29 cellular contexts compared by ENCODE assay signal in genomic region chr2:7701807-7702206, GRCh38.
"Had no signal": no experiment of that assay in that cellular context is flagged by ENCODE, and none has a peak within 500 bp of the region (broad histone marks: within the 10 kb centered on the region; RNA-seq: fewer than 3 reads in every experiment).

No MANE protein-coding gene starts in this region.

- H3K27ac Mint-ChIP-seq: activated CD4-positive, alpha-beta memory T cell treated with anti-CD3 and anti-CD28 coated beads, Interleukin-2, amount 10 ng/mL, durations not matched to agents 7 days and 5 days; activated CD4-positive, alpha-beta T cell treated with anti-CD3 and anti-CD28 coated beads, Interleukin-2, amount 10 ng/mL, durations not matched to agents 7 days and 5 days; activated naive CD4-positive, alpha-beta T cell treated with anti-CD3 and anti-CD28 coated beads, Interleukin-2, amount 50 U/mL, for 24 hours; activated naive CD8-positive, alpha-beta T cell treated with anti-CD3 and anti-CD28 coated beads, Interleukin-2, amount 50 U/mL, for 24 hours; activated T-helper 2 cell treated with anti-CD3 and anti-CD28 coated beads, Interferon-gamma antibody, Interleukin-2, Interleukin-4, amounts not matched to agents 10 μg/mL and 5 μg/mL and 100 μg/mL, durations not matched to agents 14 hours and 24 hours and 36 hours; naive B cell; nephron progenitor cell; T-helper 1 cell treated with Interleukin-12 subunit alpha and Interleukin-12 subunit beta and Interleukin-4 antibody, amounts not matched to agents 30 μg/mL and 1 μg/mL, for 36 hours had no signal

- H3K27me3 Mint-ChIP-seq: activated CD4-positive, alpha-beta T cell treated with anti-CD3 and anti-CD28 coated beads, Interleukin-2, amount 10 ng/mL, durations not matched to agents 7 days and 5 days; activated naive CD4-positive, alpha-beta T cell treated with anti-CD3 and anti-CD28 coated beads, Interleukin-2, amount 50 U/mL, for 24 hours; activated naive CD8-positive, alpha-beta T cell treated with anti-CD3 and anti-CD28 coated beads, Interleukin-2, amount 50 U/mL, for 24 hours; naive B cell had no signal

- ATAC-seq: activated naive CD8-positive, alpha-beta T cell treated with anti-CD3 and anti-CD28 coated beads, Interleukin-2, amount 50 U/mL, for 24 hours; activated T-cell treated with anti-CD3 and anti-CD28 coated beads, Interleukin-2, amount 50 U/mL, for 4 hours; esophagus mucosa; heart right ventricle; left lung; lower lobe of right lung; right lobe of liver; stimulated activated naive CD8-positive, alpha-beta T cell treated with anti-CD3 and anti-CD28 coated beads, Interleukin-15, Interleukin-2, amounts not matched to agents 100 U/mL and 50 U/mL, for 24 hours had no signal

- H3K4me3 ChIP-seq: heart right ventricle, left lung, lower lobe of right lung, right lobe of liver, skin epidermis, testis, upper lobe of left lung, vagina had no signal

- H3K4me1 ChIP-seq: left lung, lower lobe of right lung, right lobe of liver, testis, upper lobe of left lung, vagina had no signal

- H3K27ac ChIP-seq: heart right ventricle, left lung, lower lobe of right lung, neutrophil, right lobe of liver, skin epidermis, testis, upper lobe of left lung, vagina, WERI-Rb-1 had no signal

- H3K27me3 ChIP-seq: heart right ventricle, left lung, neutrophil, right lobe of liver, testis, upper lobe of left lung, vagina had no signal

- H3K36me3 Mint-ChIP-seq: activated naive CD4-positive, alpha-beta T cell treated with anti-CD3 and anti-CD28 coated beads, Interleukin-2, amount 50 U/mL, for 24 hours; naive B cell had no signal

- H3K9me3 Mint-ChIP-seq: activated naive CD4-positive, alpha-beta T cell treated with anti-CD3 and anti-CD28 coated beads, Interleukin-2, amount 50 U/mL, for 24 hours; activated T-cell treated with anti-CD3 and anti-CD28 coated beads, Interleukin-2, amount 50 U/mL, for 4 hours; activated T-helper 2 cell treated with anti-CD3 and anti-CD28 coated beads, Interferon-gamma antibody, Interleukin-2, Interleukin-4, amounts not matched to agents 10 μg/mL and 5 μg/mL and 100 μg/mL, durations not matched to agents 14 hours and 24 hours and 36 hours; nephron progenitor cell had no signal

- H3K4me3 Mint-ChIP-seq: activated CD4-positive, alpha-beta memory T cell treated with anti-CD3 and anti-CD28 coated beads, Interleukin-2, amount 10 ng/mL, durations not matched to agents 7 days and 5 days; activated CD4-positive, alpha-beta T cell treated with anti-CD3 and anti-CD28 coated beads, Interleukin-2, amount 10 ng/mL, durations not matched to agents 7 days and 5 days; activated naive CD4-positive, alpha-beta T cell treated with anti-CD3 and anti-CD28 coated beads, Interleukin-2, amount 50 U/mL, for 24 hours; activated naive CD8-positive, alpha-beta T cell treated with anti-CD3 and anti-CD28 coated beads, Interleukin-2, amount 50 U/mL, for 24 hours; activated T-cell treated with anti-CD3 and anti-CD28 coated beads, Interleukin-2, amount 50 U/mL, for 4 hours; naive B cell; nephron progenitor cell; T-helper 1 cell treated with Interleukin-12 subunit alpha and Interleukin-12 subunit beta and Interleukin-4 antibody, amounts not matched to agents 30 μg/mL and 1 μg/mL, for 36 hours had no signal

- H3K36me3 ChIP-seq: heart right ventricle, left lung, lower lobe of right lung, neutrophil, right lobe of liver, upper lobe of left lung, vagina, WERI-Rb-1 had no signal

- DNase-seq: activated CD4-positive, alpha-beta memory T cell treated with anti-CD3 and anti-CD28 coated beads, Interleukin-2, amount 10 ng/mL, durations not matched to agents 7 days and 5 days; activated CD4-positive, alpha-beta T cell treated with anti-CD3 and anti-CD28 coated beads for 1 hour; activated CD4-positive, alpha-beta T cell treated with anti-CD3 and anti-CD28 coated beads, Interleukin-2, amount 10 ng/mL, durations not matched to agents 7 days and 5 days; activated CD8-positive, alpha-beta memory T cell treated with anti-CD3 and anti-CD28 coated beads, Interleukin-2, amount 50 U/mL, for 48 hours; activated naive CD8-positive, alpha-beta T cell treated with anti-CD3 and anti-CD28 coated beads, Interleukin-2, amount 50 U/mL, for 24 hours; activated T-cell treated with anti-CD3 and anti-CD28 coated beads, Interleukin-2, amount 50 U/mL, for 4 hours; amygdala; central memory CD4-positive, alpha-beta T cell; foreskin melanocyte; heart right ventricle; left lung; lower lobe of right lung; naive B cell; nephron progenitor cell; right lobe of liver; stimulated activated CD4-positive, alpha-beta T cell treated with anti-CD3 and anti-CD28 coated beads, Interleukin-12 subunit alpha, Interleukin-12 subunit beta, amount 100 ng/mL, for 4 hours; stimulated activated CD4-positive, alpha-beta T cell treated with anti-CD3 and anti-CD28 coated beads, Interleukin-4, amount 100 ng/mL, for 1 hour; stimulated activated naive CD8-positive, alpha-beta T cell treated with anti-CD3 and anti-CD28 coated beads, Interleukin-15, Interleukin-2, amounts not matched to agents 100 U/mL and 50 U/mL, for 24 hours; T-helper 9 cell; testis; upper lobe of left lung; WERI-Rb-1 had no signal

- H3K9me3 ChIP-seq: left lung, lower lobe of right lung, neutrophil, right lobe of liver, testis, upper lobe of left lung, vagina had no signal
